ENCODE assay signal across 8 cellular contexts in the genomic region with DNA sequence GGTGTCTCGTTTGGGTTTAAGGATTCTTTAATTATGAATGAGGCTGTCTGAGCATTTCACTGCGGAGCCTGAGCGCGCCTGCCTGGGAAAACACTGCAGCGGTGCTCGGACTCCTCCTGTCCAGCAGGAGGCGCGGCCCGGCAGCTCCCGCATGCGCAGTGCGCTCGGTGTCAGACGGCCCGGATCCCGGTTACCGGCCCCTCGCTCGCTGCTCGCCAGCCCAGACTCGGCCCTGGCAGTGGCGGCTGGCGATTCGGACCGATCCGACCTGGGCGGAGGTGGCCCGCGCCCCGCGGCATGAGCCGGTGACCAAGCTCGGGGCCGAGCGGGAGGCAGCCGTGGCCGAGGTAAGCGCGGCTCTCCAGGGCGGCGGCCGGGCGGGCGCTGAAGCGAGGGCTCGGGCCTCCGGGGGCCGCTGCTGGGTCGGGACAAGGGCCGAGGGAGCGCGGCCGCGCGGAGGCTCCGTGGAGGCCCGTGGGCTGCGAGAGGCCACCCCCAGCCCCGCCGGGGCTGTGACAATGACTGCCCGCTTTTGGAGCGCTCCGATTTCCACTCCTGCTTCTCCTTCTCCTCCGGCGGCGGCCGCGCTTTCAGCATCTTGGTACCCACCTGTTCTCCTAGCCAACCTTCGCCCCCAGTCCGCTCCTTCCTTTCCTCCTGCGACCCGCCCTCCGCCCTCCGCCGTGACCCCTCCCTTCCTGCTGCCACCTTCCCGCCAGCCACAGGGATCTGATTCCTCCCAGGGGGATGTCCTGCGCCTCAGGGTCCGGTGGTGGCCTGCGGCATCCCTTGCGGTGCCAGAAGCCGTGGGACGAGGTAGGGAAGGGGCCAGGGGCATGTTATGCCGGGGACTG. TPM values are rescaled to one million over a fixed set of nuclear protein-coding genes. Genes with fewer than 3 reads are reported as not detected.
DNase-seq lines count a peak whose midpoint lies in the region; ATAC-seq and TF ChIP-seq lines count a peak whose summit lies in the region.

A gene (plus strand): TSS at position 173 of the 854 bp plus-strand sequence. CDS start 12,035 bp downstream, outside the sequence.

- H3K27me3 Mint-ChIP-seq in HFFc6 (ENCODE audit: insufficient read depth) (peaks cover 13% of the 10 kb centered on the region), osteocyte (ENCODE audit: unreplicated experiment) (peaks cover 34% of the 10 kb centered on the region)
- H3K27me3 Mint-ChIP-seq in activated naive CD4-positive, alpha-beta T cell treated with anti-CD3 and anti-CD28 coated beads, Interleukin-2, amount 50 U/mL, for 24 hours: no peaks in the 10 kb centered on the region

- TF ChIP-seq CTCF in HFFc6 (IDR thresholded peaks at IDR 0.05): peak; percentile 89
- peak; percentile 94 for TF ChIP-seq CTCF in osteocyte (IDR thresholded peaks at IDR 0.05)
- peak; percentile 84 for TF ChIP-seq CTCF in thoracic aorta (IDR thresholded peaks at IDR 0.05)

- H3K4me3 ChIP-seq in thoracic aorta: peak within 1 kb of the TSS; percentile 91

- H3K36me3 ChIP-seq in thoracic aorta: no peaks in the 10 kb centered on the region

- TF ChIP-seq POLR2A in GM10847 (IDR thresholded peaks at IDR 0.05; ENCODE audit: extremely low read depth, insufficient read length): peak; percentile 45

- peak within 1 kb of the TSS; percentile 68 to 76 for H3K27ac ChIP-seq in thoracic aorta

- H3K4me3 Mint-ChIP-seq in HFFc6: peak within 1 kb of the TSS; percentile 92
- peak within 1 kb of the TSS; percentile 87 for H3K4me3 Mint-ChIP-seq in activated naive CD4-positive, alpha-beta T cell treated with anti-CD3 and anti-CD28 coated beads, Interleukin-2, amount 50 U/mL, for 24 hours
- H3K4me3 Mint-ChIP-seq in osteocyte (ENCODE audit: unreplicated experiment): peak within 1 kb of the TSS; percentile 83

- H3K27me3 ChIP-seq in thoracic aorta (replicated peaks; ENCODE audit: insufficient read depth): no peaks in the 10 kb centered on the region

- DNase-seq in HFFc6 (peak; percentile 73), NAMALWA (ENCODE audit: low spot score) (peak; percentile 86), glomerular visceral epithelial cell (ENCODE audit: extremely low spot score) (peak; percentile 84), osteocyte (ENCODE audit: extremely low spot score, unreplicated experiment) (peak; percentile 96), thoracic aorta (ENCODE audit: low spot score) (peak; percentile 30)

- no peaks in the 10 kb centered on the region for H3K36me3 Mint-ChIP-seq in HFFc6 (ENCODE audit: low read depth)
- H3K36me3 Mint-ChIP-seq in activated naive CD4-positive, alpha-beta T cell treated with anti-CD3 and anti-CD28 coated beads, Interleukin-2, amount 50 U/mL, for 24 hours: peaks cover 3% of the 10 kb centered on the region
- H3K36me3 Mint-ChIP-seq in osteocyte (ENCODE audit: unreplicated experiment): peaks cover 3% of the 10 kb centered on the region

- no peaks in the 10 kb centered on the region for H3K9me3 Mint-ChIP-seq in HFFc6
- no peaks in the 10 kb centered on the region for H3K9me3 Mint-ChIP-seq in activated naive CD4-positive, alpha-beta T cell treated with anti-CD3 and anti-CD28 coated beads, Interleukin-2, amount 50 U/mL, for 24 hours
- no peaks in the 10 kb centered on the region for H3K9me3 Mint-ChIP-seq in osteocyte (ENCODE audit: unreplicated experiment)

- no peaks in the 10 kb centered on the region for H3K9me3 ChIP-seq in thoracic aorta

- peaks cover 34% of the 10 kb centered on the region for H3K4me1 Mint-ChIP-seq in HFFc6 (ENCODE audit: low read depth)
- peaks cover 28% of the 10 kb centered on the region for H3K4me1 Mint-ChIP-seq in activated naive CD4-positive, alpha-beta T cell treated with anti-CD3 and anti-CD28 coated beads, Interleukin-2, amount 50 U/mL, for 24 hours
- peaks cover 16% of the 10 kb centered on the region for H3K4me1 Mint-ChIP-seq in osteocyte (ENCODE audit: unreplicated experiment)

- ATAC-seq in SK-N-SH treated with all-trans-retinoic acid at 6 μM for 48 hours: peak; percentile 96
- peak; percentile 94 for ATAC-seq in thoracic aorta (ENCODE audit: insufficient number of reproducible peaks, low FRiP score, low read depth)

- peaks cover 10 to 19% of the 10 kb centered on the region in 2 donors for H3K4me1 ChIP-seq in thoracic aorta (ENCODE audit: control insufficient read depth in 1 of 2, low read depth in 2 of 2)

- peak within 1 kb of the TSS; percentile 55 for H3K27ac Mint-ChIP-seq in HFFc6
- no peak within 1 kb of the TSS for H3K27ac Mint-ChIP-seq in activated naive CD4-positive, alpha-beta T cell treated with anti-CD3 and anti-CD28 coated beads, Interleukin-2, amount 50 U/mL, for 24 hours
- H3K27ac Mint-ChIP-seq in osteocyte (ENCODE audit: unreplicated experiment): peak within 1 kb of the TSS; percentile 18

TF ChIP-seq in SK-N-SH treated with all-trans-retinoic acid at 6 μM for 48 hours, 23 proteins besides CTCF, POLR2A, EP300 and RAD21:
- TF ChIP-seq ZNF8 (CRISPR knock-in tag; IDR thresholded peaks at IDR 0.05): no peak
- TF ChIP-seq, protein P1, sequence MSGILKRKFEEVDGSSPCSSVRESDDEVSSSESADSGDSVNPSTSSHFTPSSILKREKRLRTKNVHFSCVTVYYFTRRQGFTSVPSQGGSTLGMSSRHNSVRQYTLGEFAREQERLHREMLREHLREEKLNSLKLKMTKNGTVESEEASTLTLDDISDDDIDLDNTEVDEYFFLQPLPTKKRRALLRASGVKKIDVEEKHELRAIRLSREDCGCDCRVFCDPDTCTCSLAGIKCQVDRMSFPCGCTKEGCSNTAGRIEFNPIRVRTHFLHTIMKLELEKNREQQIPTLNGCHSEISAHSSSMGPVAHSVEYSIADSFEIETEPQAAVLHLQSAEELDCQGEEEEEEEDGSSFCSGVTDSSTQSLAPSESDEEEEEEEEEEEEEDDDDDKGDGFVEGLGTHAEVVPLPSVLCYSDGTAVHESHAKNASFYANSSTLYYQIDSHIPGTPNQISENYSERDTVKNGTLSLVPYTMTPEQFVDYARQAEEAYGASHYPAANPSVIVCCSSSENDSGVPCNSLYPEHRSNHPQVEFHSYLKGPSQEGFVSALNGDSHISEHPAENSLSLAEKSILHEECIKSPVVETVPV (CRISPR knock-in tag; IDR thresholded peaks at IDR 0.05): no peak
- no peak for TF ChIP-seq CSDC2 (CRISPR knock-in tag; IDR thresholded peaks at IDR 0.05)
- no peak for TF ChIP-seq ZNF565 (CRISPR knock-in tag; conservative IDR thresholded peaks at IDR 0.05; ENCODE audit: low read depth)
- no peak for TF ChIP-seq ZC3H10 (CRISPR knock-in tag; IDR thresholded peaks at IDR 0.05)
- TF ChIP-seq, protein P2, sequence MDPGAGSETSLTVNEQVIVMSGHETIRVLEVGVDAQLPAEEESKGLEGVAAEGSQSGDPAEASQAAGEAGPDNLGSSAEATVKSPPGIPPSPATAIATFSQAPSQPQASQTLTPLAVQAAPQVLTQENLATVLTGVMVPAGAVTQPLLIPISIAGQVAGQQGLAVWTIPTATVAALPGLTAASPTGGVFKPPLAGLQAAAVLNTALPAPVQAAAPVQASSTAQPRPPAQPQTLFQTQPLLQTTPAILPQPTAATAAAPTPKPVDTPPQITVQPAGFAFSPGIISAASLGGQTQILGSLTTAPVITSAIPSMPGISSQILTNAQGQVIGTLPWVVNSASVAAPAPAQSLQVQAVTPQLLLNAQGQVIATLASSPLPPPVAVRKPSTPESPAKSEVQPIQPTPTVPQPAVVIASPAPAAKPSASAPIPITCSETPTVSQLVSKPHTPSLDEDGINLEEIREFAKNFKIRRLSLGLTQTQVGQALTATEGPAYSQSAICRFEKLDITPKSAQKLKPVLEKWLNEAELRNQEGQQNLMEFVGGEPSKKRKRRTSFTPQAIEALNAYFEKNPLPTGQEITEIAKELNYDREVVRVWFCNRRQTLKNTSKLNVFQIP (CRISPR knock-in tag; IDR thresholded peaks at IDR 0.05; ENCODE audit: borderline replicate concordance, low read depth): no peak
- TF ChIP-seq TCF4 (CRISPR knock-in tag; IDR thresholded peaks at IDR 0.05; ENCODE audit: borderline replicate concordance): no peak
- no peak for TF ChIP-seq ZFP3 (CRISPR knock-in tag; IDR thresholded peaks at IDR 0.05)
- TF ChIP-seq, protein P3, sequence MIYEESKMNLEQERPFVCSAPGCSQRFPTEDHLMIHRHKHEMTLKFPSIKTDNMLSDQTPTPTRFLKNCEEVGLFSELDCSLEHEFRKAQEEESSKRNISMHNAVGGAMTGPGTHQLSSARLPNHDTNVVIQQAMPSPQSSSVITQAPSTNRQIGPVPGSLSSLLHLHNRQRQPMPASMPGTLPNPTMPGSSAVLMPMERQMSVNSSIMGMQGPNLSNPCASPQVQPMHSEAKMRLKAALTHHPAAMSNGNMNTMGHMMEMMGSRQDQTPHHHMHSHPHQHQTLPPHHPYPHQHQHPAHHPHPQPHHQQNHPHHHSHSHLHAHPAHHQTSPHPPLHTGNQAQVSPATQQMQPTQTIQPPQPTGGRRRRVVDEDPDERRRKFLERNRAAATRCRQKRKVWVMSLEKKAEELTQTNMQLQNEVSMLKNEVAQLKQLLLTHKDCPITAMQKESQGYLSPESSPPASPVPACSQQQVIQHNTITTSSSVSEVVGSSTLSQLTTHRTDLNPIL (CRISPR knock-in tag; IDR thresholded peaks at IDR 0.05; ENCODE audit: low read depth): no peak
- TF ChIP-seq SNAI2 (CRISPR knock-in tag; IDR thresholded peaks at IDR 0.05): no peak

RNA-seq across cellular contexts. Expression of the gene that starts here (rescaled TPM):
- total RNA-seq in HFFc6 (2021; fragmentation: NEBNext Ultra II Directional; extraction: Animal tissue kit (Norgen Biotek cat#: 25700)): 100 to 1,000 TPM; 105 to 130 (median 118) TPM
- 99.1 and 102 TPM in 2 replicates for total RNA-seq in osteocyte
- 100 to 1,000 TPM in 1 of 2 donors, 10 to 100 TPM in 1; 64.4 to 102 TPM for total RNA-seq in thoracic aorta

Comparison
In these comparisons a context has a peak if more than half of its experiments do, and no peak if none do; other contexts are left out.
1. Peak in every context shown above with its lines: DNase-seq, ATAC-seq, H3K4me3 ChIP-seq and H3K27ac ChIP-seq.
2. DNase-seq: peak in every context shown above with its lines; median percentile 96 in osteocyte; 86 in NAMALWA; 84 in glomerular visceral epithelial cell; 73 in HFFc6; 30 in thoracic aorta.